9 cellular contexts compared by ENCODE assay signal in genomic region chr2:47173986-47174730, GRCh38. TPM values are rescaled to one million over a fixed set of nuclear protein-coding genes. Genes with fewer than 3 reads are reported as not detected.
DNase-seq lines count a peak whose midpoint lies in the region; ATAC-seq and TF ChIP-seq lines count a peak whose summit lies in the region.
"Had no signal": no experiment of that assay in that cellular context is flagged by ENCODE, and none has a peak within 500 bp of the region (broad histone marks: within the 10 kb centered on the region; RNA-seq: fewer than 3 reads in every experiment).

No MANE protein-coding gene starts in this region.

- H3K9me3 ChIP-seq in BE2C (no peaks in the 10 kb centered on the region), MG63 (no peaks in the 10 kb centered on the region)

- peak overlapping the region; percentile 97 to 100 for H3K27ac Mint-ChIP-seq in natural killer cell

- intact Hi-C loops in natural killer cell (cut with micrococcal nuclease): no loop called here

- peaks cover 45% of the 10 kb centered on the region for H3K36me3 ChIP-seq in BE2C
- H3K36me3 ChIP-seq in MG63: peaks cover 56% of the 10 kb centered on the region

- H3K27ac ChIP-seq in cingulate gyrus (ENCODE audit: low read depth, low read length): peak overlapping the region; percentile 99

- TF ChIP-seq CTCF in BE2C (IDR thresholded peaks at IDR 0.05; ENCODE audit: low read depth, low read length) (no peak), natural killer cell (IDR thresholded peaks at IDR 0.05) (no peak)

- no peaks in the 10 kb centered on the region for H3K36me3 Mint-ChIP-seq in natural killer cell

- DNase-seq in BE2C (no peak), MG63 (no peak), natural killer cell (no peak), KG1 (lab: John Stamatoyannopoulos, UW) (no peak), NCI-H2171 (lab: John Stamatoyannopoulos, UW) (no peak), SKM-1 treated with dmso at 0.1 percent for 144 hours (lab: John Stamatoyannopoulos, UW; ENCODE audit: unreplicated experiment) (no peak), activated gamma-delta T cell (lab: John Stamatoyannopoulos, UW) (no peak)

- peak overlapping the region; percentile 99 for H3K4me3 ChIP-seq in BE2C (ENCODE audit: low read depth, low read length)
- H3K4me3 ChIP-seq in MG63: peak overlapping the region; percentile 98

- H3K27me3 ChIP-seq in BE2C: no peaks in the 10 kb centered on the region; the same call in 1 of the 2 replicates
- H3K27me3 ChIP-seq in MG63: no peaks in the 10 kb centered on the region

- H3K4me1 Mint-ChIP-seq in natural killer cell: peaks cover 72 to 76% of the 10 kb centered on the region in 2 donors

- ATAC-seq in natural killer cell: no peak

- H3K4me1 ChIP-seq in BE2C: peaks cover 6% of the 10 kb centered on the region

- no peaks in the 10 kb centered on the region for H3K9me3 Mint-ChIP-seq in natural killer cell

- peak overlapping the region; percentile 95 for H3K4me3 Mint-ChIP-seq in natural killer cell

- H3K27me3 Mint-ChIP-seq in natural killer cell (ENCODE audit: low read depth in 2 of 2): no peaks in the 10 kb centered on the region

RNA-seq across cellular contexts. Expression of gene CALM2, which starts 2.2 kb away (rescaled TPM):
- polyA plus RNA-seq in BE2C (2012; ENCODE audit: insufficient read depth, insufficient read length, low read depth): 2,068 TPM
- total RNA-seq in MG63 (2014; rRNA removed; shearing (Covaris generic); ENCODE audit: low replicate concordance): 812 and 1,243 TPM in 2 replicates
- total RNA-seq in natural killer cell: 100 to 1,000 TPM; 191 to 216 (median 192) TPM

RNA-seq across cellular contexts. Expression of gene STPG4, which starts 19.1 kb away (rescaled TPM):
- polyA plus RNA-seq in BE2C (2012; ENCODE audit: insufficient read depth, insufficient read length, low read depth): not detected
- total RNA-seq in MG63 (2014; rRNA removed; shearing (Covaris generic); ENCODE audit: low replicate concordance): not detected in 2 replicates
- under 1 TPM in 2 of 3 donors, not detected in 1; 0.21 to 0.65 TPM for total RNA-seq in natural killer cell
- total RNA-seq: subcutaneous adipose tissue had no signal
